In genomic region chr11:75539459-75540022, GRCh38 we compare ENCODE assay signal across 2 cellular contexts.
TF ChIP-seq lines count a peak whose summit lies in the region.

No MANE protein-coding gene starts in this region.

TF ChIP-seq in SK-N-SH treated with all-trans-retinoic acid at 6 μM for 48 hours, 23 proteins besides CTCF, POLR2A, EP300 and RAD21:
- TF ChIP-seq, protein P1, sequence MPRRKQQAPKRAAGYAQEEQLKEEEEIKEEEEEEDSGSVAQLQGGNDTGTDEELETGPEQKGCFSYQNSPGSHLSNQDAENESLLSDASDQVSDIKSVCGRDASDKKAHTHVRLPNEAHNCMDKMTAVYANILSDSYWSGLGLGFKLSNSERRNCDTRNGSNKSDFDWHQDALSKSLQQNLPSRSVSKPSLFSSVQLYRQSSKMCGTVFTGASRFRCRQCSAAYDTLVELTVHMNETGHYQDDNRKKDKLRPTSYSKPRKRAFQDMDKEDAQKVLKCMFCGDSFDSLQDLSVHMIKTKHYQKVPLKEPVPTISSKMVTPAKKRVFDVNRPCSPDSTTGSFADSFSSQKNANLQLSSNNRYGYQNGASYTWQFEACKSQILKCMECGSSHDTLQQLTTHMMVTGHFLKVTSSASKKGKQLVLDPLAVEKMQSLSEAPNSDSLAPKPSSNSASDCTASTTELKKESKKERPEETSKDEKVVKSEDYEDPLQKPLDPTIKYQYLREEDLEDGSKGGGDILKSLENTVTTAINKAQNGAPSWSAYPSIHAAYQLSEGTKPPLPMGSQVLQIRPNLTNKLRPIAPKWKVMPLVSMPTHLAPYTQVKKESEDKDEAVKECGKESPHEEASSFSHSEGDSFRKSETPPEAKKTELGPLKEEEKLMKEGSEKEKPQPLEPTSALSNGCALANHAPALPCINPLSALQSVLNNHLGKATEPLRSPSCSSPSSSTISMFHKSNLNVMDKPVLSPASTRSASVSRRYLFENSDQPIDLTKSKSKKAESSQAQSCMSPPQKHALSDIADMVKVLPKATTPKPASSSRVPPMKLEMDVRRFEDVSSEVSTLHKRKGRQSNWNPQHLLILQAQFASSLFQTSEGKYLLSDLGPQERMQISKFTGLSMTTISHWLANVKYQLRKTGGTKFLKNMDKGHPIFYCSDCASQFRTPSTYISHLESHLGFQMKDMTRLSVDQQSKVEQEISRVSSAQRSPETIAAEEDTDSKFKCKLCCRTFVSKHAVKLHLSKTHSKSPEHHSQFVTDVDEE (CRISPR knock-in tag; IDR thresholded peaks at IDR 0.05) = no peak
- no peak for TF ChIP-seq OSR1 (CRISPR knock-in tag; IDR thresholded peaks at IDR 0.05)
- TF ChIP-seq ZFP3 (CRISPR knock-in tag; IDR thresholded peaks at IDR 0.05) = no peak
- TF ChIP-seq ZNF565 (CRISPR knock-in tag; conservative IDR thresholded peaks at IDR 0.05; ENCODE audit: low read depth) = no peak
- no peak for TF ChIP-seq TCF4 (CRISPR knock-in tag; IDR thresholded peaks at IDR 0.05; ENCODE audit: borderline replicate concordance)

TF ChIP-seq in SK-N-SH, 30 proteins besides CTCF, POLR2A, EP300 and RAD21 (continued from another document):
- TF ChIP-seq REST (IDR thresholded peaks at IDR 0.05; ENCODE audit: low read depth, low read length) = no peak
- no peak for TF ChIP-seq FOXJ3 (CRISPR knock-in tag; IDR thresholded peaks at IDR 0.05)
- TF ChIP-seq TEAD4 (IDR thresholded peaks at IDR 0.05; ENCODE audit: borderline replicate concordance, insufficient read depth) = no peak
- TF ChIP-seq SMC3 (IDR thresholded peaks at IDR 0.05; ENCODE audit: low read depth, low read length) = no peak
- no peak for TF ChIP-seq NRF1 (IDR thresholded peaks at IDR 0.05; ENCODE audit: low read depth, low read length)
